In the genomic region with DNA sequence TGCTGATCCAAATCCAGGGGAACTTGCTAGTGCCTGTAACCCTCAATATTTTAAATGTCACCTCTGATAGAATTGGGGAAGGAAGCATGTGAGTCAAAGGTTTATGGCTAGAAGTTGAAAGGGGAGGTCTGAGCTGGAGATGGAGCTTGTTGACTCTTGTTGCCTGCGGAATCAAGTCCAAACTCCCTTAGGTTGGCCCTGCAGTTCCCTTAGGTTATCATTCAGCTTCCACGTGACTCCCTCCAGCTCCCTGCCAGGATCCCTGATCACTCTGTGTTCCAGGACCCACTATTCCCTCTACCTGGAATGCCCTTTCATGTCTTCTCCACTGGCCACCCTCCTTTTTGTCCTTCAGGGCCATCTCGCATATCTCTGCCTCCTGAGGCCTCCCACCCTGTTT, we compare ENCODE assay signal across 17 cellular contexts. TPM values are rescaled to one million over a fixed set of nuclear protein-coding genes. Genes with fewer than 3 reads are reported as not detected.
A peak's percentile ranks its signal among the peaks of the same experiment; 100 is the strongest.
DNase-seq lines count a peak whose midpoint lies in the region; ATAC-seq, FAIRE-seq and TF ChIP-seq lines count a peak whose summit lies in the region.
"Had no signal": no experiment of that assay in that cellular context is flagged by ENCODE, and none has a peak within 500 bp of the region (broad histone marks: within the 10 kb centered on the region; RNA-seq: fewer than 3 reads in every experiment).

No MANE protein-coding gene starts in this region.

- DNase-seq in Panc1 (ENCODE audit: low read depth, low spot score) (no peak), HepG2 (ENCODE audit: low spot score) (no peak), stomach (peak; percentile 35), NCI-H774 (lab: John Stamatoyannopoulos, UW) (no peak), GM12891 (ENCODE audit: insufficient read length, low spot score) (no peak), NCI-H2227 treated with DMSO at 0.1 percent for 48 hours (lab: John Stamatoyannopoulos, UW) (no peak)
- DNase-seq: ACHN; C1 segment of cervical spinal cord; Calu3; CD4-positive, alpha-beta T cell; DMS 273 treated with DMSO at 0.1 percent for 48 hours; GOT3 had no signal

- BruUV-seq in Panc1 (replicated peaks; lab: Mats Ljungman, UMichigan) (no TSS peak), HepG2 (replicated peaks; lab: Mats Ljungman, UMichigan) (no TSS peak)

- H3K36me3 ChIP-seq in Panc1 (ENCODE audit: control insufficient read depth, insufficient read depth, low read length), result no peaks in the 10 kb centered on the region
- no peaks in the 10 kb centered on the region for H3K36me3 ChIP-seq in HepG2 (replicated peaks in 1 of 2; ENCODE audit: control insufficient read depth in 1 of 2, insufficient read depth in 2 of 2, low read length in 2 of 2)
- no peaks in the 10 kb centered on the region for H3K36me3 ChIP-seq in stomach
- H3K36me3 ChIP-seq: HAP-1 had no signal

- TF ChIP-seq EP300 in HepG2 (IDR thresholded peaks at IDR 0.05; ENCODE audit: low read depth in 2 of 2, low read length in 2 of 2), result no peak
- TF ChIP-seq EP300 in HepG2 (CRISPR knock-in tag; IDR thresholded peaks at IDR 0.05; ENCODE audit: borderline replicate concordance), result no peak
- no peak for TF ChIP-seq EP300 in stomach (IDR thresholded peaks at IDR 0.05)

- H3K79me2 ChIP-seq in HepG2 (ENCODE audit: insufficient read depth, low read length), result no peaks in the 10 kb centered on the region

- TF ChIP-seq POLR2A in HepG2 (IDR thresholded peaks at IDR 0.05; ENCODE audit: insufficient read depth in 1 of 2, low read depth in 2 of 2, low read length in 2 of 2) (no peak), stomach (IDR thresholded peaks at IDR 0.05) (no peak), GM12891 (IDR thresholded peaks at IDR 0.05; ENCODE audit: low read depth, low read length) (no peak)

- ATAC-seq in Panc1, result peak; percentile 56; the same call in 1 of the 2 replicates
- peak; percentile 69 for ATAC-seq in esophagus mucosa
- ATAC-seq in HepG2, result no peak

- H2AFZ ChIP-seq in HepG2 (ENCODE audit: low read length), result no peak overlapping the region

- no peaks in the 10 kb centered on the region for H4K20me1 ChIP-seq in HepG2 (ENCODE audit: insufficient read depth, low read length)

- intact Hi-C loops in Panc1 (cut with micrococcal nuclease; ENCODE audit: unreplicated experiment), result no loop called here
- intact Hi-C loops in HepG2 (cut with micrococcal nuclease; ENCODE audit: unreplicated experiment), result no loop called here
- intact Hi-C loops in stomach (cut with DNase I; ENCODE audit: low total_unique reads), result no loop called here

- H3K4me2 ChIP-seq in HepG2 (ENCODE audit: low read depth, low read length), result no peak overlapping the region

- H3K4me3 ChIP-seq in Panc1 (ENCODE audit: low read depth in 2 of 2, low read length in 2 of 2), result no peak overlapping the region
- no peak overlapping the region for H3K4me3 ChIP-seq in HepG2 (replicated peaks in 1 of 3; ENCODE audit: insufficient read depth in 1 of 3, low read depth in 2 of 3, low read length in 3 of 3)
- no peak overlapping the region for H3K4me3 ChIP-seq in stomach
- H3K4me3 ChIP-seq: HAP-1 had no signal

- in situ Hi-C loops in Panc1 (cut with HindIII; ENCODE audit: low pct_unique_long_range_greater_than_20kb, low sequenced_read_pairs) (no loop called here), HepG2 (cut with HindIII; ENCODE audit: extremely low pct_ligation_motif_present, low pct_unique_long_range_greater_than_20kb) (no loop called here)

- TF ChIP-seq CTCF in Panc1 (IDR thresholded peaks at IDR 0.05) (no peak), HepG2 (CRISPR knock-in tag; IDR thresholded peaks at IDR 0.05) (no peak), stomach (IDR thresholded peaks at IDR 0.05) (no peak)

- no peak for TF ChIP-seq RAD21 in HepG2 (CRISPR knock-in tag; IDR thresholded peaks at IDR 0.05)

- H3K27me3 ChIP-seq in Panc1 (ENCODE audit: control insufficient read depth, insufficient read depth, low read length) (peaks cover 2% of the 10 kb centered on the region; the same call in 1 of the 2 replicates), HepG2 (ENCODE audit: control insufficient read depth in 1 of 2, insufficient read depth in 2 of 2, low read length in 2 of 2) (0 out of 5 replicates have a peak, but pooled peaks cover 0 to 3% of the 10 kb centered on the region in 2 experiments), stomach (no peaks in the 10 kb centered on the region)

- FAIRE-seq in HepG2 (lab: Jason Lieb, UNC) (no peak), GM12891 (lab: Jason Lieb, UNC) (no peak)
- FAIRE-seq: GM18507 had no signal

- H3K9me3 ChIP-seq in Panc1 (ENCODE audit: control insufficient read depth, insufficient read depth, low read depth, low read length), result no peaks in the 10 kb centered on the region
- no peaks in the 10 kb centered on the region for H3K9me3 ChIP-seq in HepG2 (ENCODE audit: low read length)
- no peaks in the 10 kb centered on the region for H3K9me3 ChIP-seq in stomach
- H3K9me3 ChIP-seq: HAP-1 had no signal

- POLR2A ChIA-PET in Panc1 (lab: Charles Lee) (no interaction called here), HepG2 (lab: Yijun Ruan, JAX) (interaction anchor here (1.4 kb wide), 1 partner anchor 26 kb away, joined by 3 read pairs; the partner anchor contains the start of gene LIPT2)

- H3K4me1 ChIP-seq in Panc1 (ENCODE audit: control insufficient read depth, insufficient read depth, low read length) (peaks cover 4% of the 10 kb centered on the region; the same call in 1 of the 2 replicates), HepG2 (ENCODE audit: insufficient read depth, low read length) (peaks cover 7% of the 10 kb centered on the region; the same call in 1 of the 2 replicates), stomach (peaks cover 0 to 30% (median 20%) of the 10 kb centered on the region in 4 donors)
- H3K4me1 ChIP-seq: HAP-1 had no signal

- no peak overlapping the region for H3K9ac ChIP-seq in HepG2 (ENCODE audit: insufficient read depth, low read depth, low read length)

- no peak overlapping the region for H3K27ac ChIP-seq in Panc1 (ENCODE audit: low read length)
- no peak overlapping the region for H3K27ac ChIP-seq in HepG2 (ENCODE audit: extremely low read length, insufficient read depth, low read length)
- peak overlapping the region in 1 of 5 donors; percentile 15 for H3K27ac ChIP-seq in stomach

- WGBS in HepG2 (ENCODE audit: low lambda C conversion rate), result 22% methylated on average over 3 of the region's 3 CpGs
- WGBS in stomach, 5 donors, result 41 to 64% (median 49%) methylated on average over 3 of the region's 3 CpGs

- CTCF ChIA-PET in Panc1 (lab: Charles Lee) (no interaction called here), HepG2 (lab: Yijun Ruan, JAX; ENCODE audit: low intra/inter-chr PET ratio, low total read pairs) (no interaction called here)

RNA-seq across cellular contexts. Expression of gene LIPT2, which starts 26.2 kb away (rescaled TPM):
- total RNA-seq in Panc1 (2021; ENCODE audit: unreplicated experiment) (6.2 TPM), esophagus mucosa (2.4 TPM), HepG2 (2016; rRNA removed; fragmentation: Illumina TruSeq; extraction: Trizol) (3.0 and 5.6 TPM in 2 replicates), stomach (10 to 100 TPM in 2 of 5 donors, 1 to 10 TPM in 1, under 1 TPM in 1, not detected in 1; 0.45 to 32.0 (median 10.9) TPM)
- 5.8 TPM for polyA plus RNA-seq in Panc1 (2012; ENCODE audit: insufficient read length)
- total RNA-seq in HepG2 (2016; cell fraction: cytosol; rRNA removed; fragmentation: Illumina TruSeq; extraction: Trizol; ENCODE audit: low read depth), result 1.5 and 1.8 TPM in 2 replicates
- total RNA-seq in HepG2 (2016; cell fraction: insoluble cytoplasmic fraction; rRNA removed; fragmentation: Illumina TruSeq; extraction: Trizol), result 3.0 and 3.9 TPM in 2 replicates
- total RNA-seq in HepG2 (2016; cell fraction: membrane; rRNA removed; fragmentation: Illumina TruSeq; extraction: Trizol), result 1.8 and 2.3 TPM in 2 replicates
- total RNA-seq in HepG2 (2016; cell fraction: nucleus; rRNA removed; fragmentation: Illumina TruSeq; extraction: Trizol), result 1.1 and 2.9 TPM in 2 replicates
- polyA plus RNA-seq in HepG2 (2011; rRNA removed) (4.8 and 5.6 TPM in 2 replicates), stomach (1 to 10 TPM; 1.6 to 3.1 (median 1.8) TPM)
- polyA plus RNA-seq in HepG2 (2011; cell fraction: cytosol; rRNA removed), result 3.9 and 4.9 TPM in 2 replicates
- 2.4 and 2.5 TPM in 2 replicates for polyA plus RNA-seq in HepG2 (2011; cell fraction: nucleus; rRNA removed)
- polyA plus RNA-seq in HepG2 (2012), result 1.2 and 4.0 TPM in 2 replicates
- polyA plus RNA-seq in HepG2 (2016; cell fraction: cytosol; fragmentation: Illumina TruSeq; extraction: Trizol; ENCODE audit: low read depth), result 0.84 and 1.2 TPM in 2 replicates
- 3.5 and 3.9 TPM in 2 replicates for polyA plus RNA-seq in HepG2 (2016; cell fraction: insoluble cytoplasmic fraction; fragmentation: Illumina TruSeq; extraction: Trizol; ENCODE audit: low read depth)
- 1.3 and 1.7 TPM in 2 replicates for polyA plus RNA-seq in HepG2 (2016; cell fraction: membrane; fragmentation: Illumina TruSeq; extraction: Trizol; ENCODE audit: low read depth)
- polyA plus RNA-seq in HepG2 (2016; cell fraction: nucleus; fragmentation: Illumina TruSeq; extraction: Trizol; ENCODE audit: insufficient read depth, low read depth), result 3.3 and 3.5 TPM in 2 replicates
- polyA minus RNA-seq in HepG2 (2011; rRNA and poly(A)+ RNA removed; ENCODE audit: low replicate concordance), result 4.6 and 7.6 TPM in 2 replicates
- polyA minus RNA-seq in HepG2 (2011; cell fraction: cytosol; rRNA and poly(A)+ RNA removed), result 1.6 and 1.9 TPM in 2 replicates
- 2.8 and 4.2 TPM in 2 replicates for polyA minus RNA-seq in HepG2 (2011; cell fraction: nucleus; rRNA and poly(A)+ RNA removed)
- polyA plus RNA-seq in GM12891 (2012; ENCODE audit: low read depth, missing spikeins), result 2.2 TPM

RNA-seq across cellular contexts. Expression of gene KCNE3, which starts 52.4 kb away (rescaled TPM):
- total RNA-seq in Panc1 (2021; ENCODE audit: unreplicated experiment) (0.15 TPM), esophagus mucosa (2.5 TPM), HepG2 (2016; rRNA removed; fragmentation: Illumina TruSeq; extraction: Trizol) (0.33 and 0.41 TPM in 2 replicates), stomach (10 to 100 TPM in 3 of 5 donors, 1 to 10 TPM in 2; 3.6 to 35.1 (median 11.7) TPM)
- polyA plus RNA-seq in Panc1 (2012; ENCODE audit: insufficient read length), result 0.67 TPM
- total RNA-seq in HepG2 (2016; cell fraction: cytosol; rRNA removed; fragmentation: Illumina TruSeq; extraction: Trizol; ENCODE audit: low read depth), result 0.09 TPM in 1 of 2 replicates, not detected in the other
- total RNA-seq in HepG2 (2016; cell fraction: insoluble cytoplasmic fraction; rRNA removed; fragmentation: Illumina TruSeq; extraction: Trizol), result 0.52 and 0.76 TPM in 2 replicates
- 0.31 and 0.43 TPM in 2 replicates for total RNA-seq in HepG2 (2016; cell fraction: membrane; rRNA removed; fragmentation: Illumina TruSeq; extraction: Trizol)
- 0.16 and 0.25 TPM in 2 replicates for total RNA-seq in HepG2 (2016; cell fraction: nucleus; rRNA removed; fragmentation: Illumina TruSeq; extraction: Trizol)
- polyA plus RNA-seq in HepG2 (2011; rRNA removed) (2.2 and 2.3 TPM in 2 replicates), stomach (10 to 100 TPM in 1 of 3 donors, 1 to 10 TPM in 2; 5.8 to 14.4 (median 9.5) TPM)
- polyA plus RNA-seq in HepG2 (2011; cell fraction: cytosol; rRNA removed), result 1.6 and 2.1 TPM in 2 replicates
- polyA plus RNA-seq in HepG2 (2011; cell fraction: nucleus; rRNA removed), result 1.1 and 1.2 TPM in 2 replicates
- polyA plus RNA-seq in HepG2 (2012), result 1.8 and 5.3 TPM in 2 replicates
- 0.18 TPM in 1 of 2 replicates, not detected in the other for polyA plus RNA-seq in HepG2 (2016; cell fraction: cytosol; fragmentation: Illumina TruSeq; extraction: Trizol; ENCODE audit: low read depth)
- 0.40 and 0.46 TPM in 2 replicates for polyA plus RNA-seq in HepG2 (2016; cell fraction: insoluble cytoplasmic fraction; fragmentation: Illumina TruSeq; extraction: Trizol; ENCODE audit: low read depth)
- 0.26 and 0.42 TPM in 2 replicates for polyA plus RNA-seq in HepG2 (2016; cell fraction: membrane; fragmentation: Illumina TruSeq; extraction: Trizol; ENCODE audit: low read depth)
- 0.23 and 0.37 TPM in 2 replicates for polyA plus RNA-seq in HepG2 (2016; cell fraction: nucleus; fragmentation: Illumina TruSeq; extraction: Trizol; ENCODE audit: insufficient read depth, low read depth)
- 5.6 TPM in 1 of 2 replicates, not detected in the other for polyA minus RNA-seq in HepG2 (2011; rRNA and poly(A)+ RNA removed; ENCODE audit: low replicate concordance)
- 0.97 and 2.2 TPM in 2 replicates for polyA minus RNA-seq in HepG2 (2011; cell fraction: cytosol; rRNA and poly(A)+ RNA removed)
- polyA minus RNA-seq in HepG2 (2011; cell fraction: nucleus; rRNA and poly(A)+ RNA removed), result 0.52 and 0.62 TPM in 2 replicates
- polyA plus RNA-seq in GM12891 (2012; ENCODE audit: low read depth, missing spikeins), result not detected
- total RNA-seq: A172, HT1080 had no signal
